ENCODE assay signal across 10 cellular contexts in the genomic region with DNA sequence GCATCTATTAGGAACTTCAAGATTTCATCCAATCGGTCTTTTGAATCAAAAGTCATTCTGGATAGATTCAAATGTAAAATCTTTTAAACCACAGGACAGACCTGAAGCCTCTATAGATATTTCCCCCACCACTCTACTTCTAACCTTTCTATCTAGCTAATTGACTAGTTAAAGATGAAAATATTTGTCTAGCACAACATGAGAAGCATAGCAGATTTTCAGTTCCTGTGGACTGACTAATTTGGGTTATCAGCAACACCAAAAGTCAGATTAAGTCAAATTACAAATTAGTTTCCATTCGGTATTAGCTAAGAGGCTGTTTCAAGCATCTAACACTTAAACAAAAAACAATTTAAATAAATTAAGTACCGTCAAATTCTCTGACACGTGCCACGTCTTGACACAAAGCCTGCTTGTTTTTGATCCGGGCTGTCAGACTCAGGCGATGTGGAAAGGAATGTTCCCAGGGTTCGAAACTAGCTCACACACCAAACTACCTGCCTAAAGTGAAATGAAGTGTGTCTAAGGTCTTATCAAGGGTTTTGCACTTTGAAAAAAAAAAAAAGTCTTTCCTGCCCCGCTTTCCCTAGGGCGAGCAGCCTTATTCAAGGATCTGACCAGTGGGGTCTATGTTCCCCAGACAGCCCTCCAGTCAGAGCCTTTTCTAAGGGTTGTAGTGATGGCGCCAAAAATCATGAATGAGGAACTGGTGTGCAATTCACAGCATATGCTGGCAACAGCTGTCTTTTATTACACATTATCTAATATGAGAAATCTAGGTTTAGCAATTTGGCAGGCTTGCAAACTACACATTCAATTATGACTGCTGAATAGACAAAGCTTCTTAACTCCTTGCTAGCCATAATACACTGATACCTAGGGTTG. TPM values are rescaled to one million over a fixed set of nuclear protein-coding genes. Genes with fewer than 3 reads are reported as not detected.
DNase-seq lines count a peak whose midpoint lies in the region; ATAC-seq lines count a peak whose summit lies in the region.
"Had no signal": no experiment of that assay in that cellular context is flagged by ENCODE, and none has a peak within 500 bp of the region (broad histone marks: within the 10 kb centered on the region; RNA-seq: fewer than 3 reads in every experiment).

No MANE protein-coding gene starts in this region.

- POLR2A ChIA-PET in T-cell (lab: Charles Lee): interaction anchor here (0.6 to 9.3 kb wide), 19 partner anchors 8 to 433 kb away, joined by 3 to 216 read pairs (median 4); no protein-coding TSS in a partner anchor

- H3K4me3 ChIP-seq in muscle layer of duodenum (ENCODE audit: low read depth in 1 of 2, low read length in 2 of 2): peak overlapping the region in 1 of 2 donors; percentile 28
- H3K4me3 ChIP-seq: SJSA1 had no signal

- no peaks in the 10 kb centered on the region for H3K27me3 ChIP-seq in muscle layer of duodenum (ENCODE audit: low read depth, low read length)
- H3K27me3 ChIP-seq: SJSA1 had no signal

- H3K36me3 ChIP-seq in muscle layer of duodenum (ENCODE audit: control insufficient read depth in 1 of 2, insufficient read depth in 2 of 2, low read length in 2 of 2): no peaks in the 10 kb centered on the region
- H3K36me3 ChIP-seq: SJSA1 had no signal

- ATAC-seq in HG03095 (IDR thresholded peaks at IDR 0.05; ENCODE audit: unreplicated experiment) (peak; percentile 6), T-cell (replicated peaks in 1 of 4) (peak; percentile 4 to 11 (median 8)), GM19035 (IDR thresholded peaks at IDR 0.05; ENCODE audit: unreplicated experiment) (no peak)

- no peaks in the 10 kb centered on the region for H3K4me1 ChIP-seq in muscle layer of duodenum (ENCODE audit: control insufficient read depth in 1 of 2, insufficient read depth in 2 of 2, low read length in 2 of 2)
- H3K4me1 ChIP-seq: SJSA1 had no signal

- H3K27me3 Mint-ChIP-seq in T-cell: no peaks in the 10 kb centered on the region

- peak overlapping the region; percentile 92 to 97 (median 96) for H3K4me3 Mint-ChIP-seq in T-cell

- H3K9me3 Mint-ChIP-seq in T-cell: no peaks in the 10 kb centered on the region

- H3K27ac Mint-ChIP-seq in T-cell: peak overlapping the region; percentile 97 to 99

- no peaks in the 10 kb centered on the region for H3K9me3 ChIP-seq in muscle layer of duodenum (ENCODE audit: control insufficient read depth in 1 of 2, low read length in 2 of 2)
- H3K9me3 ChIP-seq: SJSA1 had no signal

- H3K27ac ChIP-seq in muscle layer of duodenum (ENCODE audit: low read length): peak overlapping the region; percentile 42
- H3K27ac ChIP-seq: SJSA1 had no signal

- H3K4me1 Mint-ChIP-seq in T-cell: peaks cover 22 to 63% (median 31%) of the 10 kb centered on the region in 3 donors

- CTCF ChIA-PET in T-cell (lab: Charles Lee): interaction anchor here (0.5 to 3.3 kb wide), 22 partner anchors 12 to 189 kb away, joined by 3 to 16 read pairs (median 4); a partner anchor contains a TSS

- peak; percentile 2 for DNase-seq in NCI-H1092 treated with DMSO at 0.1 percent for 48 hours (lab: John Stamatoyannopoulos, UW)
- no peak for DNase-seq in NCI-H1092 (lab: John Stamatoyannopoulos, UW)
- DNase-seq in T-cell: peak in 1 of 34 experiments; percentile 42
- no peak for DNase-seq in putamen (ENCODE audit: low spot score)
- no peak for DNase-seq in activated CD8-positive, alpha-beta memory T cell treated with anti-CD3 and anti-CD28 coated beads, Interleukin-2, amount 50 U/mL, for 48 hours
- DNase-seq: left cardiac atrium had no signal

- H3K36me3 Mint-ChIP-seq in T-cell: peaks cover 84% of the 10 kb centered on the region

RNA-seq across cellular contexts. Expression of a gene that starts 4.7 kb away (rescaled TPM):
- 100 to 1,000 TPM; 264 to 465 (median 273) TPM for total RNA-seq in T-cell
- total RNA-seq: SJSA1 had no signal
